Comparison of ENCODE assay signal across 20 cellular contexts in the genomic region with DNA sequence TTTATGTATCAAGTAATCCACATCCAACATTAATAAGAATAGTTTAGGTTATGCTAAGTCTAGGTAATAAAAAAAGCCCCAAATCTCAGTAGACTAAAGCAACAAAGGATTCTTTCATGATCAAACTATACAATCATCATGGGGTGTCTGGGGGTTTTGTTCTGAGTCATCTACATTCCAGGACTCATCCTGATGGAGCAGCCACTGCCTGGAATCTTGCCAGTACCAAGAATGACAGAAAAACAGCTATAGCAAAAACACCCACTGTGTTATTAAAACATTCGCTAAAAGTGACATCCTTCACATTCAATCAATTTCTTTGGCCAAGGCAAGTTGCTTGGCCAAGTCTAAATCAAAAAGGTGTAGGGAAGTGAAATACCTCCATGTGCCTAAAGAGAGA. TPM values are rescaled to one million over a fixed set of nuclear protein-coding genes. Genes with fewer than 3 reads are reported as not detected.
A peak's percentile ranks its signal among the peaks of the same experiment; 100 is the strongest.
DNase-seq lines count a peak whose midpoint lies in the region; ATAC-seq and TF ChIP-seq lines count a peak whose summit lies in the region.
"Had no signal": no experiment of that assay in that cellular context is flagged by ENCODE, and none has a peak within 500 bp of the region (broad histone marks: within the 10 kb centered on the region; RNA-seq: fewer than 3 reads in every experiment).

No MANE protein-coding gene starts in this region.

- peaks cover 29% of the 10 kb centered on the region for H3K4me1 ChIP-seq in OCI-LY3 (ENCODE audit: low read length)
- peaks cover 19% of the 10 kb centered on the region for H3K4me1 ChIP-seq in suprapubic skin
- H3K4me1 ChIP-seq: sigmoid colon had no signal

- no peak overlapping the region for H3K9ac ChIP-seq in OCI-LY3 (ENCODE audit: low read length)

- no peaks in the 10 kb centered on the region for H3K79me2 ChIP-seq in OCI-LY3 (ENCODE audit: low read length)

- ATAC-seq in HG02970 (IDR thresholded peaks at IDR 0.05; ENCODE audit: low FRiP score, unreplicated experiment) (no peak), GM18505 (IDR thresholded peaks at IDR 0.05; ENCODE audit: unreplicated experiment) (no peak)
- ATAC-seq: CD8-positive, alpha-beta T cell; stimulated activated naive CD8-positive, alpha-beta T cell treated with anti-CD3 and anti-CD28 coated beads, Interleukin-15, amount 100 ng/mL, for 72 hours; WTC11 had no signal

- TF ChIP-seq CTCF in OCI-LY3 (IDR thresholded peaks at IDR 0.05; ENCODE audit: low read depth, low read length) (no peak), astrocyte of the spinal cord (IDR thresholded peaks at IDR 0.05; ENCODE audit: low read depth, low read length) (no peak), suprapubic skin (IDR thresholded peaks at IDR 0.05) (no peak)

- DNase-seq in Caki2 (ENCODE audit: low read depth), result peak; percentile 24
- peak; percentile 20 for DNase-seq in astrocyte of the spinal cord (ENCODE audit: low read depth, low spot score)
- peak; percentile 68 for DNase-seq in kidney glomerular epithelial cell (lab: John Stamatoyannopoulos, UW)
- DNase-seq in suprapubic skin (ENCODE audit: low spot score in 2 of 2), result no peak
- DNase-seq in NCI-H446 treated with DMSO at 0.1 percent for 48 hours (lab: John Stamatoyannopoulos, UW), result no peak
- DNase-seq: activated CD4-positive, alpha-beta memory T cell treated with anti-CD3 and anti-CD28 coated beads, Interleukin-2, amount 10 ng/mL, durations not matched to agents 7 days and 5 days; activated T-cell treated with anti-CD3 and anti-CD28 coated beads, Interleukin-2, amount 50 U/mL, for 48 hours; CD8-positive, alpha-beta T cell; dorsolateral prefrontal cortex; erythroblast; NCI-H1694 treated with DMSO at 0.1 percent for 48 hours; sigmoid colon; stimulated activated CD4-positive, alpha-beta T cell treated with anti-CD3 and anti-CD28 coated beads, Interleukin-2, amount 100 ng/mL, for 24 hours; stimulated activated naive CD8-positive, alpha-beta T cell treated with anti-CD3 and anti-CD28 coated beads, Interleukin-15, amount 100 ng/mL, for 72 hours had no signal

- TF ChIP-seq EP300 in suprapubic skin (IDR thresholded peaks at IDR 0.05), result no peak

- no peaks in the 10 kb centered on the region for H3K27me3 ChIP-seq in OCI-LY3 (ENCODE audit: low read depth, low read length)
- H3K27me3 ChIP-seq in suprapubic skin, result no peaks in the 10 kb centered on the region
- H3K27me3 ChIP-seq: dorsolateral prefrontal cortex, sigmoid colon had no signal

- WGBS in suprapubic skin, result 56% methylated on average over 1 of the region's 1 CpG

- H3K27ac ChIP-seq in OCI-LY3 (ENCODE audit: low read length), result peak overlapping the region; percentile 31
- H3K27ac ChIP-seq in suprapubic skin, result no peak overlapping the region
- H3K27ac ChIP-seq: cardiac muscle cell, dorsolateral prefrontal cortex, sigmoid colon had no signal

- in situ Hi-C loops in Caki2 (cut with HindIII; ENCODE audit: low pct_unique_long_range_greater_than_20kb, low sequenced_read_pairs) (no loop called here), astrocyte of the spinal cord (cut with HindIII; ENCODE audit: low sequenced_read_pairs) (no loop called here)

- H3K4me3 ChIP-seq in OCI-LY3 (ENCODE audit: low read length) (no peak overlapping the region), astrocyte of the spinal cord (ENCODE audit: low read depth, low read length) (no peak overlapping the region), suprapubic skin (no peak overlapping the region)
- H3K4me3 ChIP-seq: cardiac muscle cell, dorsolateral prefrontal cortex, sigmoid colon had no signal

- no peaks in the 10 kb centered on the region for H4K20me1 ChIP-seq in OCI-LY3 (ENCODE audit: insufficient read depth, low read length)

- no peak overlapping the region for H2AFZ ChIP-seq in OCI-LY3 (ENCODE audit: low read depth, low read length)

- H3K4me2 ChIP-seq in OCI-LY3 (ENCODE audit: low read length), result peak overlapping the region; percentile 46

- no peaks in the 10 kb centered on the region for H3K9me3 ChIP-seq in OCI-LY3 (ENCODE audit: insufficient read depth, low read length)
- no peaks in the 10 kb centered on the region for H3K9me3 ChIP-seq in suprapubic skin
- H3K9me3 ChIP-seq: sigmoid colon had no signal

- TF ChIP-seq POLR2A in suprapubic skin (IDR thresholded peaks at IDR 0.05), result no peak
- TF ChIP-seq POLR2A in GM18505 (IDR thresholded peaks at IDR 0.05; ENCODE audit: borderline replicate concordance, extremely low read depth, insufficient read depth, insufficient read length), result no peak

- H3K36me3 ChIP-seq in OCI-LY3 (replicated peaks; ENCODE audit: low read depth, low read length), result no peaks in the 10 kb centered on the region
- no peaks in the 10 kb centered on the region for H3K36me3 ChIP-seq in suprapubic skin
- H3K36me3 ChIP-seq: cardiac muscle cell, sigmoid colon had no signal

RNA-seq across cellular contexts. Expression of a gene that starts 3.9 kb away (rescaled TPM):
- not detected in 2 replicates for total RNA-seq in Caki2 (2014; rRNA removed; shearing (Covaris generic); ENCODE audit: low replicate concordance)
- 1 to 10 TPM in 2 of 4 donors, under 1 TPM in 2; 0.59 to 3.5 (median 0.98) TPM for total RNA-seq in suprapubic skin
- total RNA-seq: activated CD4-positive, alpha-beta memory T cell treated with anti-CD3 and anti-CD28 coated beads, Interleukin-2, amount 10 ng/mL, durations not matched to agents 7 days and 5 days; cardiac muscle cell; CD8-positive, alpha-beta T cell; osteoblast; sigmoid colon; WTC11 had no signal

Comparison
In these comparisons a context has a peak if more than half of its experiments do, and no peak if none do; other contexts are left out.
1. DNase-seq: peak in Caki2 (single experiment), astrocyte of the spinal cord (single experiment) and kidney glomerular epithelial cell (single experiment); none in suprapubic skin (0 of 2) and NCI-H446 treated with DMSO at 0.1 percent for 48 hours (single experiment).